In genomic region chr15:74387988-74388955, GRCh38 we compare ENCODE assay signal across 2 cellular contexts.
A peak's percentile ranks its signal among the peaks of the same experiment; 100 is the strongest.
TF ChIP-seq lines count a peak whose summit lies in the region.

No MANE protein-coding gene starts in this region.

TF ChIP-seq in HCT116, 20 proteins besides CTCF, POLR2A, EP300 and RAD21:
- TF ChIP-seq REST (IDR thresholded peaks at IDR 0.05; ENCODE audit: low read depth): no peak
- no peak for TF ChIP-seq ZNF274 (IDR thresholded peaks at IDR 0.05; ENCODE audit: low read depth, low read length)
- TF ChIP-seq ZBTB33 (IDR thresholded peaks at IDR 0.05; ENCODE audit: extremely low read depth, insufficient replicate concordance, low read length): no peak
- no peak for TF ChIP-seq SIN3A (IDR thresholded peaks at IDR 0.05; ENCODE audit: low read depth)

TF ChIP-seq in H1, 55 proteins besides CTCF, POLR2A, EP300 and RAD21:
- peak; percentile 83 for TF ChIP-seq TEAD4 (IDR thresholded peaks at IDR 0.05; ENCODE audit: low read depth, low read length)
- no peak for TF ChIP-seq SRF (IDR thresholded peaks at IDR 0.05; ENCODE audit: low read depth, low read length)
